Comparison of ENCODE assay signal across 16 cellular contexts in the genomic region with DNA sequence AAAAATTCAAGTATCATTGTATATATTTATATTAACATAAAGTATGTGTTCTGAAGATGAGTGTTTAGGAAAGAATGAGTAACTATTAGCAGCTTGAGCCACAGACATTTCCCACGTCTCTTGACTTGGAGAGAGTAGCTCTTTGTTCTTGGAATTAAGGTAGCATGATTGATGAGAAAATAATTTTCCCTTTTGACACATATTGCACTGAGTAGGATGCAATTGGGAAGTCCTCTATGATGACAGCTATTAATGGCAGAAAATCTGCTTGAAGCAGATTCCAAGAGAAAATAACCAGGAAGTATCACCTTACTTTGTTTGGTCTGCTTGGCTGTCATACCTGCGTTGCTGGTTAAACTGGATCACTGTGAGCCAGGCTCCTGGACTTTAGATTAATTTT.
A peak's percentile ranks its signal among the peaks of the same experiment; 100 is the strongest.
DNase-seq lines count a peak whose midpoint lies in the region; ATAC-seq and TF ChIP-seq lines count a peak whose summit lies in the region.
"Had no signal": no experiment of that assay in that cellular context is flagged by ENCODE, and none has a peak within 500 bp of the region (broad histone marks: within the 10 kb centered on the region; RNA-seq: fewer than 3 reads in every experiment).

No MANE protein-coding gene starts in this region.

- dilution Hi-C loops in mammary epithelial cell (cut with HindIII; ENCODE audit: low sequenced_read_pairs), result no loop called here

- intact Hi-C loops in mammary epithelial cell (cut with micrococcal nuclease) (no loop called here), MCF 10A (cut with micrococcal nuclease) (no loop called here)

- no peaks in the 10 kb centered on the region for H3K4me1 ChIP-seq in mammary epithelial cell (ENCODE audit: insufficient read depth, low read length)
- H3K4me1 ChIP-seq: A549, HAP-1 had no signal

- no peak for TF ChIP-seq CTCF in mammary epithelial cell (conservative IDR thresholded peaks at IDR 0.05 in 1 of 2, IDR thresholded peaks at IDR 0.05 in 1 of 2; ENCODE audit: extremely low read depth in 1 of 2, insufficient read depth in 1 of 2, low read depth in 1 of 2, low read length in 2 of 2)
- no peak for TF ChIP-seq CTCF in MCF 10A (IDR thresholded peaks at IDR 0.05; ENCODE audit: unreplicated experiment)
- no peak for TF ChIP-seq CTCF in type B pancreatic cell (conservative IDR thresholded peaks at IDR 0.05)

- H3K27me3 ChIP-seq in mammary epithelial cell (ENCODE audit: insufficient read depth, low read length), result no peaks in the 10 kb centered on the region

- no peaks in the 10 kb centered on the region for H3K79me2 ChIP-seq in mammary epithelial cell (ENCODE audit: insufficient read depth, low read length)

- H3K27ac ChIP-seq in mammary epithelial cell (ENCODE audit: insufficient read depth, low read depth, low read length), result no peak overlapping the region
- no peak overlapping the region for H3K27ac ChIP-seq in epithelial cell of prostate
- H3K27ac ChIP-seq: A549, C4-2B, PC-9 had no signal

- no peak overlapping the region for H3K9ac ChIP-seq in mammary epithelial cell (ENCODE audit: insufficient read depth, low read length)

- no peak overlapping the region for H3K4me2 ChIP-seq in mammary epithelial cell (ENCODE audit: insufficient read depth, low read depth, low read length)
- H3K4me2 ChIP-seq: A549, PC-9 had no signal

- no peak overlapping the region for H2AFZ ChIP-seq in mammary epithelial cell (ENCODE audit: low read depth, low read length)
- H2AFZ ChIP-seq: PC-9 had no signal

- H3K36me3 Mint-ChIP-seq in MCF 10A (ENCODE audit: insufficient read depth, unreplicated experiment) (no peaks in the 10 kb centered on the region), type B pancreatic cell (no peaks in the 10 kb centered on the region)

- H3K36me3 ChIP-seq in mammary epithelial cell (ENCODE audit: insufficient read depth, low read length), result no peaks in the 10 kb centered on the region
- H3K36me3 ChIP-seq: HAP-1 had no signal

- DNase-seq in mammary epithelial cell, result peak; percentile 43
- no peak for DNase-seq in MCF 10A (ENCODE audit: unreplicated experiment)
- DNase-seq in NCI-H69 (lab: John Stamatoyannopoulos, UW), result peak; percentile 38
- DNase-seq in epithelial cell of prostate (ENCODE audit: low read depth, low spot score), result peak; percentile 26
- DNase-seq in type B pancreatic cell (ENCODE audit: extremely low spot score, unreplicated experiment), result no peak
- no peak for DNase-seq in activated CD4-positive, alpha-beta T cell treated with anti-CD3 and anti-CD28 coated beads, Interleukin-2, amount 50 U/mL, for 48 hours
- no peak for DNase-seq in NCI-H226
- DNase-seq: DMS153, KBM-7, NCI-H345, NCI-H774 had no signal

- CTCF ChIA-PET in mammary epithelial cell (lab: Charles Lee; ENCODE audit: low non-redundant PET), result no interaction called here
- CTCF ChIA-PET in MCF 10A (lab: Yijun Ruan, JAX), result no interaction called here

- no peak overlapping the region for H3K27ac Mint-ChIP-seq in MCF 10A (ENCODE audit: low read depth, unreplicated experiment)
- peak overlapping the region; percentile 72 for H3K27ac Mint-ChIP-seq in type B pancreatic cell

- WGBS in mammary epithelial cell (ENCODE audit: low coverage, missing lambda C conversion rate), result 42% methylated on average over 2 of the region's 2 CpGs

- in situ Hi-C loops in mammary epithelial cell (cut with MboI; ENCODE audit: low sequenced_read_pairs in 2 of 2), result no loop called here

- no peaks in the 10 kb centered on the region for H3K27me3 Mint-ChIP-seq in MCF 10A (ENCODE audit: insufficient read depth, unreplicated experiment)
- H3K27me3 Mint-ChIP-seq in type B pancreatic cell, result no peaks in the 10 kb centered on the region

- ATAC-seq in GM21526 (IDR thresholded peaks at IDR 0.05; ENCODE audit: low FRiP score, unreplicated experiment), result no peak
- ATAC-seq: A549 had no signal

- BruUV-seq in mammary epithelial cell (replicated peaks; lab: Mats Ljungman, UMichigan) (no TSS peak), MCF 10A (replicated peaks; lab: Mats Ljungman, UMichigan) (no TSS peak)

- no peaks in the 10 kb centered on the region for H4K20me1 ChIP-seq in mammary epithelial cell (ENCODE audit: insufficient read depth, low read length)

- no peaks in the 10 kb centered on the region for H3K4me1 Mint-ChIP-seq in MCF 10A (ENCODE audit: insufficient read depth, unreplicated experiment)
- H3K4me1 Mint-ChIP-seq in type B pancreatic cell (ENCODE audit: unreplicated experiment), result no peaks in the 10 kb centered on the region

- POLR2A ChIA-PET in MCF 10A (lab: Yijun Ruan, JAX), result interaction anchor here (2.0 kb wide), 1 partner anchor 11 kb away, joined by 7 read pairs; no protein-coding TSS in a partner anchor

- no peaks in the 10 kb centered on the region for H3K9me3 Mint-ChIP-seq in MCF 10A (ENCODE audit: unreplicated experiment)
- H3K9me3 Mint-ChIP-seq in type B pancreatic cell, result peaks cover 13% of the 10 kb centered on the region

- H3K9me3 ChIP-seq in mammary epithelial cell (replicated peaks; ENCODE audit: insufficient read depth, low read length), result no peaks in the 10 kb centered on the region
- H3K9me3 ChIP-seq: A549, HAP-1 had no signal

- H3K4me3 Mint-ChIP-seq in MCF 10A (ENCODE audit: unreplicated experiment), result no peak overlapping the region
- H3K4me3 Mint-ChIP-seq in type B pancreatic cell, result no peak overlapping the region

- no peak overlapping the region for H3K4me3 ChIP-seq in mammary epithelial cell (replicated peaks in 1 of 3; ENCODE audit: insufficient read depth in 1 of 3, low read depth in 2 of 3, low read length in 3 of 3)
- H3K4me3 ChIP-seq: A549, HAP-1, PC-9 had no signal

Comparison
In these comparisons a context has a peak if more than half of its experiments do, and no peak if none do; other contexts are left out.
1. DNase-seq: peak in mammary epithelial cell (single experiment), NCI-H69 (single experiment) and epithelial cell of prostate (single experiment); none in MCF 10A (single experiment), type B pancreatic cell (single experiment), activated CD4-positive, alpha-beta T cell treated with anti-CD3 and anti-CD28 coated beads, Interleukin-2, amount 50 U/mL, for 48 hours (0 of 2) and NCI-H226 (single experiment).